19 cellular contexts compared by ENCODE assay signal in the genomic region with DNA sequence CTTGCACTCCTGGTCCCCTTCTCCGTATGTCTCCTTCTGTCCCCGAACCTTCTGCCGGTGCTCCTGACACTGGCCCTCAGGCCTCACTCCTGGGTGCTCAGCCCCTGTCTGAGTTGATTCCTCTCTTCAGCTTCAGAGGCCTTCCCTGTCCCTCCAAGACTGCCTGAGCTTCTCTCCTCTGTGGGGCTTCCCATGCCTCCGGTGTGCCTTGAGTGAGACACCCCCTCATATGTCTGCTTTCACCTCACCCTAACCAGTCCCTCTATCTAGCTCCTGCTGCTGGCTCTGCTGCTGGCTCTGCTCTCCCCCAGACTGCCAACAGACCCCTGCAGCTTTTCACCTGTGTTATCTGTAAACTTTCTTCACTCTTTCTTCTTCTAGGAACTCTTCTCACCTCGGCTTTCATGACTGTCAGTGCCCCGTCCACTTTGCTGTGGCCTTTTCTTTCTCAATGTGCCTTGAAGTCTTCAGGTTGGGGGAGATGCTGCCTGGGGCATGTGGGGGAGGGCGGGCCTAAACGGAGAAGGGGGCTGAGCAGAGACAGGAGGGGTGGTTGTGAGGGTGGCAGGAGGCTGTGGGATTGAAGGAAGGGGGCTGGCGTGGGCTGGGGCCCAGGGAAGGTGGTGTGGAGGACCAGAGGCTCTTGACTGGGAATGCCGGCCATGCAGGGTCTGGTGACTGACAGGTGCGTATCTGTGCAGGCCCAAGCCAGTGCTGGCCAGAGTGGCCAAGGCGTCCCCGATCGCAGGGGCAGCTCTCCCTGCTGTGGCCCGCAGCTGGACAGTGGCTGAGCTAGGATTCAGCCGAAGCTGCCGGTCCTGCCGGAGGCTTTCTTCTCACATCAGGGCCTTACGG.
DNase-seq lines count a peak whose midpoint lies in the region; ATAC-seq, FAIRE-seq and TF ChIP-seq lines count a peak whose summit lies in the region.
"Had no signal": no experiment of that assay in that cellular context is flagged by ENCODE, and none has a peak within 500 bp of the region (broad histone marks: within the 10 kb centered on the region; RNA-seq: fewer than 3 reads in every experiment).

No MANE protein-coding gene starts in this region.

- ATAC-seq in activated T-cell treated with anti-CD3 and anti-CD28 coated beads, Interleukin-2, amount 50 U/mL, for 72 hours (replicated peaks in 1 of 2), result no peak
- ATAC-seq in left lung, result no peak
- no peak for ATAC-seq in naive thymus-derived CD4-positive, alpha-beta T cell

- no peak overlapping the region for H3K4me3 Mint-ChIP-seq in activated T-cell treated with anti-CD3 and anti-CD28 coated beads, Interleukin-2, amount 50 U/mL, for 72 hours
- H3K4me3 Mint-ChIP-seq in naive thymus-derived CD4-positive, alpha-beta T cell, result no peak overlapping the region

- DNase-seq in activated T-cell treated with anti-CD3 and anti-CD28 coated beads, Interleukin-2, amount 50 U/mL, for 48 hours, result peak; percentile 10 to 14
- no peak for DNase-seq in activated T-cell treated with anti-CD3 and anti-CD28 coated beads, Interleukin-2, amount 50 U/mL, for 72 hours
- DNase-seq in left lung (peak; percentile 18 to 65), posterior vena cava (ENCODE audit: low spot score) (peak; percentile 77), vagina (ENCODE audit: extremely low spot score in 2 of 2) (peak in 1 of 2 donors; percentile 85), glomerular visceral epithelial cell (ENCODE audit: extremely low spot score) (no peak), kidney (no peak)
- no peak for DNase-seq in naive thymus-derived CD4-positive, alpha-beta T cell
- DNase-seq: DMS 273 treated with DMSO at 0.1 percent for 48 hours; foreskin melanocyte; kidney glomerular epithelial cell; NCI-H2029; NCI-H446; stimulated activated CD4-positive, alpha-beta T cell treated with anti-CD3 and anti-CD28 coated beads, Interleukin-4, amount 100 ng/mL, for 1 hour; T-helper 2 cell; WERI-Rb-1 had no signal

- TF ChIP-seq CTCF in left lung (IDR thresholded peaks at IDR 0.05) (no peak), vagina (IDR thresholded peaks at IDR 0.05) (no peak), kidney (IDR thresholded peaks at IDR 0.05; ENCODE audit: borderline replicate concordance, extremely low read depth, insufficient read depth) (no peak)

- H3K27ac ChIP-seq in left lung (no peak overlapping the region), vagina (peak overlapping the region; percentile 80), kidney (ENCODE audit: low read depth in 2 of 2, low read length in 2 of 2) (no peak overlapping the region)
- H3K27ac ChIP-seq in naive thymus-derived CD4-positive, alpha-beta T cell (ENCODE audit: low read depth, low read length), result no peak overlapping the region
- H3K27ac ChIP-seq: BLaER1 treated with 17β-estradiol and CSF1 and Interleukin-3, amounts not matched to agents 10 nM and 100 nM; KMS-11; WERI-Rb-1 had no signal

- intact Hi-C loops in left lung (cut with DNase I), result no loop called here
- intact Hi-C loops in posterior vena cava (cut with DNase I), result no loop called here
- intact Hi-C loops in vagina (cut with DNase I), result no loop called here
- intact Hi-C loops in naive thymus-derived CD4-positive, alpha-beta T cell (cut with micrococcal nuclease), result no loop called here
- intact Hi-C loops in kidney (cut with DNase I), result no loop called here

- H3K36me3 ChIP-seq in left lung (no peaks in the 10 kb centered on the region), vagina (no peaks in the 10 kb centered on the region), kidney (ENCODE audit: control insufficient read depth in 1 of 2, insufficient read depth in 2 of 2, low read length in 2 of 2) (no peaks in the 10 kb centered on the region)
- H3K36me3 ChIP-seq in naive thymus-derived CD4-positive, alpha-beta T cell (ENCODE audit: control insufficient read depth in 2 of 3, insufficient read depth in 3 of 3, low read length in 3 of 3), result no peaks in the 10 kb centered on the region
- H3K36me3 ChIP-seq: BLaER1 treated with 17β-estradiol and CSF1 and Interleukin-3, amounts not matched to agents 10 nM and 100 nM; WERI-Rb-1 had no signal

- H3K27ac Mint-ChIP-seq in activated T-cell treated with anti-CD3 and anti-CD28 coated beads, Interleukin-2, amount 50 U/mL, for 72 hours, result no peak overlapping the region
- no peak overlapping the region for H3K27ac Mint-ChIP-seq in naive thymus-derived CD4-positive, alpha-beta T cell
- H3K27ac Mint-ChIP-seq: activated T-helper 2 cell treated with anti-CD3 and anti-CD28 coated beads, Interferon-gamma antibody, Interleukin-2, Interleukin-4, amounts not matched to agents 10 μg/mL and 5 μg/mL and 100 μg/mL, durations not matched to agents 14 hours and 24 hours and 36 hours had no signal

- peaks cover 0 to 9% of the 10 kb centered on the region in 2 donors for H3K27me3 ChIP-seq in left lung
- H3K27me3 ChIP-seq in vagina, result no peaks in the 10 kb centered on the region
- no peaks in the 10 kb centered on the region for H3K27me3 ChIP-seq in naive thymus-derived CD4-positive, alpha-beta T cell (ENCODE audit: control insufficient read depth in 2 of 2, insufficient read depth in 2 of 2, low read length in 2 of 2)
- H3K27me3 ChIP-seq: BLaER1 treated with 17β-estradiol and CSF1 and Interleukin-3, amounts not matched to agents 10 nM and 100 nM had no signal

- POLR2A ChIA-PET in naive thymus-derived CD4-positive, alpha-beta T cell (lab: Charles Lee), result no interaction called here

- no peak for TF ChIP-seq POLR2A in vagina (IDR thresholded peaks at IDR 0.05)

- H3K9me3 ChIP-seq in left lung (no peaks in the 10 kb centered on the region), vagina (no peaks in the 10 kb centered on the region), kidney (ENCODE audit: control insufficient read depth in 1 of 2, low read length in 2 of 2) (no peaks in the 10 kb centered on the region)
- no peaks in the 10 kb centered on the region for H3K9me3 ChIP-seq in naive thymus-derived CD4-positive, alpha-beta T cell (ENCODE audit: control insufficient read depth in 2 of 3, low read length in 3 of 3)
- H3K9me3 ChIP-seq: BLaER1 treated with 17β-estradiol and CSF1 and Interleukin-3, amounts not matched to agents 10 nM and 100 nM had no signal

- H3K27me3 Mint-ChIP-seq in activated T-cell treated with anti-CD3 and anti-CD28 coated beads, Interleukin-2, amount 50 U/mL, for 72 hours (ENCODE audit: low read depth), result peaks cover 20% of the 10 kb centered on the region
- H3K27me3 Mint-ChIP-seq in naive thymus-derived CD4-positive, alpha-beta T cell, result peaks cover 0 to 58% (median 16%) of the 10 kb centered on the region in 5 donors

- H3K36me3 Mint-ChIP-seq in activated T-cell treated with anti-CD3 and anti-CD28 coated beads, Interleukin-2, amount 50 U/mL, for 72 hours (ENCODE audit: insufficient read depth in 2 of 2), result no peaks in the 10 kb centered on the region
- H3K36me3 Mint-ChIP-seq in naive thymus-derived CD4-positive, alpha-beta T cell, result no peaks in the 10 kb centered on the region

- H3K9me3 Mint-ChIP-seq in activated T-cell treated with anti-CD3 and anti-CD28 coated beads, Interleukin-2, amount 50 U/mL, for 72 hours, result no peaks in the 10 kb centered on the region
- peaks cover 0 to 4% (median 0%) of the 10 kb centered on the region in 11 donors for H3K9me3 Mint-ChIP-seq in naive thymus-derived CD4-positive, alpha-beta T cell
- H3K9me3 Mint-ChIP-seq: activated T-helper 2 cell treated with anti-CD3 and anti-CD28 coated beads, Interferon-gamma antibody, Interleukin-2, Interleukin-4, amounts not matched to agents 10 μg/mL and 5 μg/mL and 100 μg/mL, durations not matched to agents 14 hours and 24 hours and 36 hours had no signal

- H3K4me1 Mint-ChIP-seq in activated T-cell treated with anti-CD3 and anti-CD28 coated beads, Interleukin-2, amount 50 U/mL, for 72 hours (ENCODE audit: low read depth), result peaks cover 5% of the 10 kb centered on the region
- peaks cover 0 to 2% (median 0%) of the 10 kb centered on the region in 7 donors for H3K4me1 Mint-ChIP-seq in naive thymus-derived CD4-positive, alpha-beta T cell

- CTCF ChIA-PET in naive thymus-derived CD4-positive, alpha-beta T cell (lab: Charles Lee), result no interaction called here

- no peak for FAIRE-seq in kidney (lab: Jason Lieb, UNC)

- H3K4me3 ChIP-seq in left lung, result no peak overlapping the region
- H3K4me3 ChIP-seq in vagina, result no peak overlapping the region
- H3K4me3 ChIP-seq in naive thymus-derived CD4-positive, alpha-beta T cell (ENCODE audit: low read length), result no peak overlapping the region
- no peak overlapping the region for H3K4me3 ChIP-seq in kidney (ENCODE audit: low read length in 2 of 2)
- H3K4me3 ChIP-seq: BLaER1 treated with 17β-estradiol and CSF1 and Interleukin-3, amounts not matched to agents 10 nM and 100 nM had no signal

- H3K4me1 ChIP-seq in left lung (no peaks in the 10 kb centered on the region), vagina (peaks cover 6% of the 10 kb centered on the region), kidney (ENCODE audit: control insufficient read depth in 1 of 2, insufficient read depth in 1 of 2, low read depth in 1 of 2, low read length in 2 of 2) (no peaks in the 10 kb centered on the region)
- no peaks in the 10 kb centered on the region for H3K4me1 ChIP-seq in naive thymus-derived CD4-positive, alpha-beta T cell (ENCODE audit: control insufficient read depth in 2 of 2, insufficient read depth in 2 of 2, low read length in 2 of 2)

- no peak overlapping the region for H3K9ac ChIP-seq in kidney (ENCODE audit: low read length in 2 of 2)
- H3K9ac ChIP-seq: KMS-11 had no signal

Comparison
In these comparisons a context has a peak if more than half of its experiments do, and no peak if none do; other contexts are left out.
1. DNase-seq: peak in activated T-cell treated with anti-CD3 and anti-CD28 coated beads, Interleukin-2, amount 50 U/mL, for 48 hours (2 of 2), left lung (2 of 2) and posterior vena cava (single experiment); none in activated T-cell treated with anti-CD3 and anti-CD28 coated beads, Interleukin-2, amount 50 U/mL, for 72 hours (0 of 2), naive thymus-derived CD4-positive, alpha-beta T cell (0 of 9), glomerular visceral epithelial cell (single experiment) and kidney (single experiment).